In genomic region chr20:63660174-63660573, GRCh38 we compare ENCODE assay signal across 5 cellular contexts. TPM values are rescaled to one million over a fixed set of nuclear protein-coding genes. Genes with fewer than 3 reads are reported as not detected.
DNase-seq lines count a peak whose midpoint lies in the region; TF ChIP-seq lines count a peak whose summit lies in the region.
"Not testable (repeated sequence)": the region's sequence is repeated elsewhere in the genome, so short reads cannot be mapped to it uniquely, and the experiment has no call there.
"Had no signal": no experiment of that assay in that cellular context is flagged by ENCODE, and none has a peak within 500 bp of the region (broad histone marks: within the 10 kb centered on the region; RNA-seq: fewer than 3 reads in every experiment).

No MANE protein-coding gene starts in this region.

- H3K27me3 Mint-ChIP-seq in IgD-negative memory B cell; activated T-helper 1 cell treated with anti-CD3 and anti-CD28 coated beads, Interleukin-12 subunit alpha, Interleukin-12 subunit beta, Interleukin-2, Interleukin-4 antibody, amounts not matched to agents 30 ng/mL and 10 ng/mL and 1 ng/mL, durations not matched to agents 14 hours and 24 hours and 36 hours (ENCODE audit: insufficient read depth); stimulated activated naive CD8-positive, alpha-beta T cell treated with anti-CD3 and anti-CD28 coated beads, Interleukin-15, Interleukin-2, amounts not matched to agents 100 ng/mL and 50 ng/mL, for 24 hours: not testable (repeated sequence)
- peaks cover 11% of the 10 kb centered on the region for H3K27me3 Mint-ChIP-seq in glutamatergic neuron (ENCODE audit: unreplicated experiment)

- not testable (repeated sequence) for H3K9me3 Mint-ChIP-seq in IgD-negative memory B cell; activated T-helper 1 cell treated with anti-CD3 and anti-CD28 coated beads, Interleukin-12 subunit alpha, Interleukin-12 subunit beta, Interleukin-2, Interleukin-4 antibody, amounts not matched to agents 30 ng/mL and 10 ng/mL and 1 ng/mL, durations not matched to agents 14 hours and 24 hours and 36 hours; glutamatergic neuron (ENCODE audit: unreplicated experiment); stimulated activated naive CD8-positive, alpha-beta T cell treated with anti-CD3 and anti-CD28 coated beads, Interleukin-15, Interleukin-2, amounts not matched to agents 100 ng/mL and 50 ng/mL, for 24 hours

- H3K4me3 Mint-ChIP-seq in IgD-negative memory B cell = peak overlapping the region in 3 of 4 donors; percentile 52 to 97 (median 74)
- H3K4me3 Mint-ChIP-seq in activated T-helper 1 cell treated with anti-CD3 and anti-CD28 coated beads, Interleukin-12 subunit alpha, Interleukin-12 subunit beta, Interleukin-2, Interleukin-4 antibody, amounts not matched to agents 30 ng/mL and 10 ng/mL and 1 ng/mL, durations not matched to agents 14 hours and 24 hours and 36 hours = peak overlapping the region; percentile 50
- H3K4me3 Mint-ChIP-seq in glutamatergic neuron (ENCODE audit: unreplicated experiment) = peak overlapping the region; percentile 91
- H3K4me3 Mint-ChIP-seq in stimulated activated naive CD8-positive, alpha-beta T cell treated with anti-CD3 and anti-CD28 coated beads, Interleukin-15, Interleukin-2, amounts not matched to agents 100 ng/mL and 50 ng/mL, for 24 hours = peak overlapping the region; percentile 98

- not testable (repeated sequence) for H3K36me3 Mint-ChIP-seq in IgD-negative memory B cell; activated T-helper 1 cell treated with anti-CD3 and anti-CD28 coated beads, Interleukin-12 subunit alpha, Interleukin-12 subunit beta, Interleukin-2, Interleukin-4 antibody, amounts not matched to agents 30 ng/mL and 10 ng/mL and 1 ng/mL, durations not matched to agents 14 hours and 24 hours and 36 hours (ENCODE audit: low read depth); glutamatergic neuron (ENCODE audit: unreplicated experiment)
- peaks cover 13% of the 10 kb centered on the region for H3K36me3 Mint-ChIP-seq in stimulated activated naive CD8-positive, alpha-beta T cell treated with anti-CD3 and anti-CD28 coated beads, Interleukin-15, Interleukin-2, amounts not matched to agents 100 ng/mL and 50 ng/mL, for 24 hours (ENCODE audit: low read depth)

- TF ChIP-seq CTCF in glutamatergic neuron (IDR thresholded peaks at IDR 0.05; ENCODE audit: partially characterized antibody, unreplicated experiment) = not testable (repeated sequence)

- H3K4me1 Mint-ChIP-seq in IgD-negative memory B cell (peaks cover 5 to 15% (median 9%) of the 10 kb centered on the region in 3 donors), glutamatergic neuron (ENCODE audit: low read depth, unreplicated experiment) (peaks cover 14% of the 10 kb centered on the region)
- peaks cover 31% of the 10 kb centered on the region for H3K4me1 Mint-ChIP-seq in activated T-helper 1 cell treated with anti-CD3 and anti-CD28 coated beads, Interleukin-12 subunit alpha, Interleukin-12 subunit beta, Interleukin-2, Interleukin-4 antibody, amounts not matched to agents 30 ng/mL and 10 ng/mL and 1 ng/mL, durations not matched to agents 14 hours and 24 hours and 36 hours (ENCODE audit: low read depth)
- H3K4me1 Mint-ChIP-seq in stimulated activated naive CD8-positive, alpha-beta T cell treated with anti-CD3 and anti-CD28 coated beads, Interleukin-15, Interleukin-2, amounts not matched to agents 100 ng/mL and 50 ng/mL, for 24 hours (ENCODE audit: low read depth) = peaks cover 31% of the 10 kb centered on the region

- intact Hi-C loops in activated T-helper 1 cell treated with anti-CD3 and anti-CD28 coated beads, Interleukin-12 subunit alpha, Interleukin-12 subunit beta, Interleukin-2, Interleukin-4 antibody, amounts not matched to agents 30 ng/mL and 10 ng/mL and 1 ng/mL, durations not matched to agents 14 hours and 24 hours and 36 hours (cut with micrococcal nuclease) = not testable (repeated sequence)

- H3K27ac Mint-ChIP-seq in IgD-negative memory B cell; activated T-helper 1 cell treated with anti-CD3 and anti-CD28 coated beads, Interleukin-12 subunit alpha, Interleukin-12 subunit beta, Interleukin-2, Interleukin-4 antibody, amounts not matched to agents 30 ng/mL and 10 ng/mL and 1 ng/mL, durations not matched to agents 14 hours and 24 hours and 36 hours; glutamatergic neuron (ENCODE audit: unreplicated experiment); stimulated activated naive CD8-positive, alpha-beta T cell treated with anti-CD3 and anti-CD28 coated beads, Interleukin-15, Interleukin-2, amounts not matched to agents 100 ng/mL and 50 ng/mL, for 24 hours: not testable (repeated sequence)

- DNase-seq in activated T-helper 1 cell treated with anti-CD3 and anti-CD28 coated beads, Interleukin-12 subunit alpha, Interleukin-12 subunit beta, Interleukin-2, Interleukin-4 antibody, amounts not matched to agents 30 ng/mL and 10 ng/mL and 1 ng/mL, durations not matched to agents 14 hours and 24 hours and 36 hours (ENCODE audit: low spot score); glutamatergic neuron: not testable (repeated sequence)

RNA-seq across cellular contexts. Expression of gene RTEL1, which starts 2.1 kb away (rescaled TPM):
- polyA plus RNA-seq in IgD-negative memory B cell = 2.6 TPM
- 54.4 and 55.5 TPM in 2 replicates for total RNA-seq in activated T-helper 1 cell treated with anti-CD3 and anti-CD28 coated beads, Interleukin-12 subunit alpha, Interleukin-12 subunit beta, Interleukin-2, Interleukin-4 antibody, amounts not matched to agents 30 ng/mL and 10 ng/mL and 1 ng/mL, durations not matched to agents 14 hours and 24 hours and 36 hours
- total RNA-seq in glutamatergic neuron (ENCODE audit: unreplicated experiment) = 36.3 TPM

RNA-seq across cellular contexts. Expression of gene STMN3, which starts 7.0 kb away (rescaled TPM):
- 2.7 TPM for polyA plus RNA-seq in IgD-negative memory B cell
- 5.3 and 5.5 TPM in 2 replicates for total RNA-seq in activated T-helper 1 cell treated with anti-CD3 and anti-CD28 coated beads, Interleukin-12 subunit alpha, Interleukin-12 subunit beta, Interleukin-2, Interleukin-4 antibody, amounts not matched to agents 30 ng/mL and 10 ng/mL and 1 ng/mL, durations not matched to agents 14 hours and 24 hours and 36 hours
- total RNA-seq in glutamatergic neuron (ENCODE audit: unreplicated experiment) = 459 TPM

RNA-seq across cellular contexts. Expression of gene GMEB2, which starts 33.3 kb away (rescaled TPM):
- polyA plus RNA-seq in IgD-negative memory B cell = 10.6 TPM
- 13.4 and 13.7 TPM in 2 replicates for total RNA-seq in activated T-helper 1 cell treated with anti-CD3 and anti-CD28 coated beads, Interleukin-12 subunit alpha, Interleukin-12 subunit beta, Interleukin-2, Interleukin-4 antibody, amounts not matched to agents 30 ng/mL and 10 ng/mL and 1 ng/mL, durations not matched to agents 14 hours and 24 hours and 36 hours
- total RNA-seq in glutamatergic neuron (ENCODE audit: unreplicated experiment) = 12.8 TPM

RNA-seq across cellular contexts. Expression of gene TNFRSF6B, which starts 36.3 kb away (rescaled TPM):
- polyA plus RNA-seq in IgD-negative memory B cell = not detected
- total RNA-seq in activated T-helper 1 cell treated with anti-CD3 and anti-CD28 coated beads, Interleukin-12 subunit alpha, Interleukin-12 subunit beta, Interleukin-2, Interleukin-4 antibody, amounts not matched to agents 30 ng/mL and 10 ng/mL and 1 ng/mL, durations not matched to agents 14 hours and 24 hours and 36 hours = not detected in 2 replicates
- total RNA-seq in glutamatergic neuron (ENCODE audit: unreplicated experiment) = not detected
- total RNA-seq: PC-9 had no signal

RNA-seq across cellular contexts. Expression of gene ARFRP1, which starts 47.6 kb away (rescaled TPM):
- 64.3 TPM for polyA plus RNA-seq in IgD-negative memory B cell
- 71.8 and 73.5 TPM in 2 replicates for total RNA-seq in activated T-helper 1 cell treated with anti-CD3 and anti-CD28 coated beads, Interleukin-12 subunit alpha, Interleukin-12 subunit beta, Interleukin-2, Interleukin-4 antibody, amounts not matched to agents 30 ng/mL and 10 ng/mL and 1 ng/mL, durations not matched to agents 14 hours and 24 hours and 36 hours
- 51.9 TPM for total RNA-seq in glutamatergic neuron (ENCODE audit: unreplicated experiment)

Comparison
In these comparisons a context has a peak if more than half of its experiments do, and no peak if none do; other contexts are left out.
1. RNA of gene STMN3, which starts 7.0 kb away (total RNA-seq): 459 TPM in glutamatergic neuron (single experiment); 5.3 to 5.5 TPM in activated T-helper 1 cell treated with anti-CD3 and anti-CD28 coated beads, Interleukin-12 subunit alpha, Interleukin-12 subunit beta, Interleukin-2, Interleukin-4 antibody, amounts not matched to agents 30 ng/mL and 10 ng/mL and 1 ng/mL, durations not matched to agents 14 hours and 24 hours and 36 hours; every median in the first group is over 10 times any median in the second.
2. Peak in every context shown above with its lines, with median percentiles within 50 percentile points of each other: H3K4me3 Mint-ChIP-seq.